In genomic region chr7:64098-64521, GRCh38 we compare ENCODE assay signal across 8 cellular contexts.
DNase-seq lines count a peak whose midpoint lies in the region; ATAC-seq, FAIRE-seq and TF ChIP-seq lines count a peak whose summit lies in the region.

No MANE protein-coding gene starts in this region.

- H4K20me1 ChIP-seq in OCI-LY1 (ENCODE audit: insufficient read depth, low read length): no peaks in the 10 kb centered on the region

- H3K27ac ChIP-seq in OCI-LY1 (ENCODE audit: low read depth, low read length, poor library complexity, severe bottlenecking) (no peak overlapping the region), lower lobe of right lung (no peak overlapping the region)

- no peak overlapping the region for H3K4me2 ChIP-seq in OCI-LY1 (ENCODE audit: low read length)

- no peak overlapping the region for H2AFZ ChIP-seq in OCI-LY1 (ENCODE audit: low read length)

- TF ChIP-seq CTCF in AG09309 (IDR thresholded peaks at IDR 0.05; ENCODE audit: control insufficient read depth, insufficient read depth, low read depth, low read length, missing control alignments) (peak; percentile 58), OCI-LY1 (IDR thresholded peaks at IDR 0.05; ENCODE audit: low read length) (peak; percentile 47; the same call in 1 of the 2 replicates), lower lobe of right lung (IDR thresholded peaks at IDR 0.05) (peak; percentile 38)

- no peaks in the 10 kb centered on the region for H3K79me2 ChIP-seq in OCI-LY1 (ENCODE audit: insufficient read depth, low read length)

- DNase-seq in AG09309 (ENCODE audit: low read depth) (no peak), GM19239 (ENCODE audit: insufficient read length, low spot score) (no peak), dedifferentiated amniotic fluid mesenchymal stem cell (ENCODE audit: extremely low spot score) (peak; percentile 71), lower lobe of right lung (peak; percentile 53), T-helper 1 cell (no peak)

- intact Hi-C loops in lower lobe of right lung (cut with DNase I): no loop called here

- no peaks in the 10 kb centered on the region for H3K9me2 ChIP-seq in OCI-LY1 (ENCODE audit: low read depth, low read length)

- no peaks in the 10 kb centered on the region for H3K27me3 ChIP-seq in OCI-LY1 (ENCODE audit: insufficient read depth, low read length)
- no peaks in the 10 kb centered on the region for H3K27me3 ChIP-seq in lower lobe of right lung (ENCODE audit: low read depth)

- H3K36me3 ChIP-seq in OCI-LY1 (ENCODE audit: insufficient read depth, low read length): no peaks in the 10 kb centered on the region
- no peaks in the 10 kb centered on the region for H3K36me3 ChIP-seq in lower lobe of right lung

- peak; percentile 60 for FAIRE-seq in GM19239 (lab: Jason Lieb, UNC)

- H3F3A ChIP-seq in OCI-LY1 (ENCODE audit: insufficient read depth, low read length): no peaks in the 10 kb centered on the region

- H3K4me1 ChIP-seq in OCI-LY1 (ENCODE audit: insufficient read depth, low read length, severe bottlenecking) (no peaks in the 10 kb centered on the region), lower lobe of right lung (peaks cover 6% of the 10 kb centered on the region)

- H3K9ac ChIP-seq in OCI-LY1 (ENCODE audit: low read length): no peak overlapping the region

- ATAC-seq in lower lobe of right lung (peak in 1 of 2 donors; percentile 49), HG03439 (IDR thresholded peaks at IDR 0.05; ENCODE audit: unreplicated experiment) (no peak), GM21526 (IDR thresholded peaks at IDR 0.05; ENCODE audit: low FRiP score, unreplicated experiment) (no peak)

- H3K4me3 ChIP-seq in AG09309 (ENCODE audit: control insufficient read depth, low read depth, low read length) (no peak overlapping the region), OCI-LY1 (ENCODE audit: low read depth, low read length, poor library complexity, severe bottlenecking) (no peak overlapping the region), lower lobe of right lung (no peak overlapping the region)

- H3K9me3 ChIP-seq in OCI-LY1 (ENCODE audit: low read length) (no peaks in the 10 kb centered on the region), lower lobe of right lung (no peaks in the 10 kb centered on the region)

Comparison
In these comparisons a context has a peak if more than half of its experiments do, and no peak if none do; other contexts are left out.
1. DNase-seq: peak in dedifferentiated amniotic fluid mesenchymal stem cell (single experiment) and lower lobe of right lung (single experiment); none in AG09309 (single experiment), GM19239 (single experiment) and T-helper 1 cell (0 of 5).
2. Peak in every context shown above with its lines, with median percentiles within 50 percentile points of each other: CTCF ChIP-seq.